31 cellular contexts compared by ENCODE assay signal in genomic region chr17:16108386-16108785, GRCh38.
"Had no signal": no experiment of that assay in that cellular context is flagged by ENCODE, and none has a peak within 500 bp of the region (broad histone marks: within the 10 kb centered on the region; RNA-seq: fewer than 3 reads in every experiment).

No MANE protein-coding gene starts in this region.

- H3K4me3 ChIP-seq: left ventricle myocardium inferior, lung, neural progenitor cell, right atrium auricular region, skin epidermis, suprapubic skin, thoracic aorta, tibial artery, upper lobe of right lung had no signal

- H3K4me1 ChIP-seq: left ventricle myocardium inferior, neural progenitor cell, parathyroid adenoma, right atrium auricular region, tibial artery, upper lobe of right lung had no signal

- H3K36me3 Mint-ChIP-seq: natural killer cell had no signal

- H3K9ac ChIP-seq: neural progenitor cell, parathyroid adenoma had no signal

- H3K9me3 Mint-ChIP-seq: immature natural killer cell; mesothelial cell of epicardium; naive B cell; natural killer cell; neural progenitor cell; stimulated activated naive CD8-positive, alpha-beta T cell treated with anti-CD3 and anti-CD28 coated beads, Interleukin-15, Interleukin-2, amounts not matched to agents 100 ng/mL and 50 ng/mL, for 24 hours had no signal

- H3K4me2 ChIP-seq: neural progenitor cell had no signal

- H3K4me1 Mint-ChIP-seq: mesothelial cell of epicardium, nephron progenitor cell, neural progenitor cell had no signal

- H3K9me3 ChIP-seq: left ventricle myocardium inferior, neutrophil, right atrium auricular region, suprapubic skin, thoracic aorta, tibial artery, upper lobe of right lung had no signal

- H3K4me3 Mint-ChIP-seq: immature natural killer cell; mesothelial cell of epicardium; naive B cell; natural killer cell; nephron progenitor cell; neural progenitor cell; stimulated activated naive CD8-positive, alpha-beta T cell treated with anti-CD3 and anti-CD28 coated beads, Interleukin-15, Interleukin-2, amounts not matched to agents 100 ng/mL and 50 ng/mL, for 24 hours had no signal

- FAIRE-seq: islet of Langerhans, urothelium cell line had no signal

- H2AFZ ChIP-seq: neural progenitor cell, parathyroid adenoma had no signal

- DNase-seq: hypothalamus; immature natural killer cell; kidney; left colon; left ventricle myocardium inferior; mesendoderm; naive B cell; natural killer cell; nephron progenitor cell; occipital lobe; stimulated activated CD4-positive, alpha-beta T cell treated with anti-CD3 and anti-CD28 coated beads, Interleukin-12 subunit alpha, Interleukin-12 subunit beta, amount 100 ng/mL, for 4 hours; stimulated activated CD4-positive, alpha-beta T cell treated with anti-CD3 and anti-CD28 coated beads, Interleukin-15, amount 100 ng/mL, for 24 hours; stimulated activated CD4-positive, alpha-beta T cell treated with anti-CD3 and anti-CD28 coated beads, Interleukin-2, amount 100 ng/mL, for 24 hours; stimulated activated CD4-positive, alpha-beta T cell treated with anti-CD3 and anti-CD28 coated beads, Interleukin-4, amount 100 ng/mL, for 1 hour; stimulated activated naive CD4-positive, alpha-beta T cell; tibial artery; trophoblast cell; upper lobe of right lung had no signal

- H3K27me3 ChIP-seq: neural progenitor cell, neutrophil, right atrium auricular region, suprapubic skin, tibial artery, upper lobe of right lung had no signal

- ATAC-seq: left colon, natural killer cell, sciatic nerve, upper lobe of right lung had no signal

- H3K27ac Mint-ChIP-seq: mesothelial cell of epicardium; naive B cell; nephron progenitor cell; neural progenitor cell; stimulated activated naive CD8-positive, alpha-beta T cell treated with anti-CD3 and anti-CD28 coated beads, Interleukin-15, Interleukin-2, amounts not matched to agents 100 ng/mL and 50 ng/mL, for 24 hours had no signal

- H3K27ac ChIP-seq: left ventricle myocardium inferior, neural progenitor cell, neutrophil, parathyroid adenoma, right atrium auricular region, skin epidermis, suprapubic skin, thoracic aorta, tibial artery, upper lobe of right lung had no signal
